ENCODE assay signal across 15 cellular contexts in the genomic region with DNA sequence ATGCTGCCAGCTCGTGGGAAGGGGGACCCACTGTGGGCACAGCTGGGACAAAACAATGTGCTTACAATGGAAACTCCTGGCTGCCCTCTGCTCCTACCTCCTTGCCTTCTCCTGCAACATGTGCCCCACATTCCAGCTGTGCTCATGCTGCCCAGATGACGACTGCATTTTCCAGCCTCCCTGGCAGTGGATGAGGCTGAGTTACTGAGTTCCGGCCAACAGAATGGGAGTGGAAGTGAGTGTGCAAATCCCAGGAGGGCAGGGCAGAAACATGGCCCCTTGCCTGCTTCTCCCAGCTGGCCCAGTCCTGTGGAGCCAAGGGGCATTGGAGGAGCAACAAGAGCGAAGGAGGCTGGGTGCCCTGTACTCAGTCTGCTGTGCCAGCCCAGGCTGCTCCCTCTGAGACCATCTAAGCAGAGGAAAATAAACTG. TPM values are rescaled to one million over a fixed set of nuclear protein-coding genes. Genes with fewer than 3 reads are reported as not detected.
DNase-seq lines count a peak whose midpoint lies in the region; ATAC-seq and TF ChIP-seq lines count a peak whose summit lies in the region.
"Had no signal": no experiment of that assay in that cellular context is flagged by ENCODE, and none has a peak within 500 bp of the region (broad histone marks: within the 10 kb centered on the region; RNA-seq: fewer than 3 reads in every experiment).

No MANE protein-coding gene starts in this region.

- no peak overlapping the region for H3K4ac ChIP-seq in neuronal stem cell (ENCODE audit: low read length)

- no peak for TF ChIP-seq CTCF in endothelial cell (IDR thresholded peaks at IDR 0.05; ENCODE audit: unreplicated experiment)

- H4K8ac ChIP-seq in neuronal stem cell (ENCODE audit: low read depth, low read length) = no peak overlapping the region

- no peak for ATAC-seq in GM18909 (IDR thresholded peaks at IDR 0.05; ENCODE audit: poor library complexity, unreplicated experiment)
- ATAC-seq: activated naive CD4-positive, alpha-beta T cell treated with anti-CD3 and anti-CD28 coated beads, Interleukin-2, amount 50 U/mL, for 72 hours; CD8-positive, alpha-beta T cell; foreskin keratinocyte; stimulated activated naive CD8-positive, alpha-beta T cell treated with anti-CD3 and anti-CD28 coated beads, Interleukin-15, amount 100 ng/mL, for 72 hours had no signal

- H3K27ac ChIP-seq in neuronal stem cell (replicated peaks; ENCODE audit: low read length) = no peak overlapping the region
- H3K27ac ChIP-seq: foreskin keratinocyte had no signal

- peaks cover 0 to 9% (median 0%) of the 10 kb centered on the region in 3 experiments for H3K27me3 ChIP-seq in neuronal stem cell (ENCODE audit: control insufficient read depth in 3 of 3, insufficient read depth in 3 of 3, low read depth in 1 of 3, low read length in 3 of 3)

- H2AFZ ChIP-seq in neuronal stem cell (ENCODE audit: low read length) = no peak overlapping the region

- no peaks in the 10 kb centered on the region for H3K4me1 Mint-ChIP-seq in activated CD4-positive, alpha-beta T cell treated with anti-CD3 and anti-CD28 coated beads, Interleukin-2, amount 10 ng/mL, durations not matched to agents 24 days and 14 days
- no peaks in the 10 kb centered on the region for H3K4me1 Mint-ChIP-seq in endothelial cell (ENCODE audit: unreplicated experiment)
- H3K4me1 Mint-ChIP-seq: stimulated activated naive CD8-positive, alpha-beta T cell treated with anti-CD3 and anti-CD28 coated beads, Interleukin-15, amount 100 ng/mL, for 72 hours had no signal

- no peaks in the 10 kb centered on the region for H3K27me3 Mint-ChIP-seq in activated CD4-positive, alpha-beta T cell treated with anti-CD3 and anti-CD28 coated beads, Interleukin-2, amount 10 ng/mL, durations not matched to agents 24 days and 14 days
- peaks cover 4% of the 10 kb centered on the region for H3K27me3 Mint-ChIP-seq in endothelial cell (ENCODE audit: unreplicated experiment)

- DNase-seq in activated CD4-positive, alpha-beta T cell treated with anti-CD3 and anti-CD28 coated beads, Interleukin-2, amount 10 ng/mL, durations not matched to agents 24 days and 14 days = peak; percentile 28
- DNase-seq in activated CD4-positive, alpha-beta T cell treated with anti-CD3 and anti-CD28 coated beads, Interleukin-2, amount 50 U/mL, for 4 hours = no peak
- DNase-seq in fibroblast of the conjunctiva (ENCODE audit: low read depth) (peak; percentile 47), neuronal stem cell (ENCODE audit: low spot score) (no peak), ureter (ENCODE audit: low spot score) (peak; percentile 37), endothelial cell (ENCODE audit: low spot score) (no peak), NCI-H446 treated with DMSO at 0.1 percent for 48 hours (lab: John Stamatoyannopoulos, UW) (no peak)
- DNase-seq: 8988T; NCI-H2029 treated with DMSO at 0.1 percent for 48 hours; stimulated activated naive CD8-positive, alpha-beta T cell treated with anti-CD3 and anti-CD28 coated beads, Interleukin-15, amount 100 ng/mL, for 72 hours had no signal

- H2BK120ac ChIP-seq in neuronal stem cell (ENCODE audit: low read depth, low read length) = no peak overlapping the region

- no peak overlapping the region for H2BK12ac ChIP-seq in neuronal stem cell (ENCODE audit: low read length)

- intact Hi-C loops in activated CD4-positive, alpha-beta T cell treated with anti-CD3 and anti-CD28 coated beads, Interleukin-2, amount 10 ng/mL, durations not matched to agents 24 days and 14 days (cut with micrococcal nuclease) = no loop called here

- no peak overlapping the region for H2BK5ac ChIP-seq in neuronal stem cell (ENCODE audit: low read length)

- peak overlapping the region; percentile 59 for H3K23ac ChIP-seq in neuronal stem cell (ENCODE audit: low read depth, low read length, poor library complexity)

- H3K36me3 ChIP-seq in neuronal stem cell (replicated peaks in 1 of 2; ENCODE audit: control insufficient read depth in 2 of 2, insufficient read depth in 2 of 2, low read length in 2 of 2) = no peaks in the 10 kb centered on the region

- H3K4me3 Mint-ChIP-seq in activated CD4-positive, alpha-beta T cell treated with anti-CD3 and anti-CD28 coated beads, Interleukin-2, amount 10 ng/mL, durations not matched to agents 24 days and 14 days = no peak overlapping the region
- H3K4me3 Mint-ChIP-seq in endothelial cell (ENCODE audit: unreplicated experiment) = no peak overlapping the region
- H3K4me3 Mint-ChIP-seq: CD8-positive, alpha-beta T cell; stimulated activated naive CD8-positive, alpha-beta T cell treated with anti-CD3 and anti-CD28 coated beads, Interleukin-15, amount 100 ng/mL, for 72 hours had no signal

- no peak overlapping the region for H2BK15ac ChIP-seq in neuronal stem cell (ENCODE audit: low read length)

- no peak overlapping the region for H3K9ac ChIP-seq in neuronal stem cell (ENCODE audit: low read depth, low read length, poor library complexity)

- H3K18ac ChIP-seq in neuronal stem cell (ENCODE audit: low read length) = peak overlapping the region; percentile 8

- no peaks in the 10 kb centered on the region for H3K9me3 ChIP-seq in neuronal stem cell (replicated peaks in 1 of 2; ENCODE audit: control insufficient read depth in 2 of 2, insufficient read depth in 1 of 2, low read depth in 1 of 2, low read length in 2 of 2)

- peak overlapping the region; percentile 84 for H3K14ac ChIP-seq in neuronal stem cell (ENCODE audit: low read length)

- no peaks in the 10 kb centered on the region for H3K9me3 Mint-ChIP-seq in activated CD4-positive, alpha-beta T cell treated with anti-CD3 and anti-CD28 coated beads, Interleukin-2, amount 10 ng/mL, durations not matched to agents 24 days and 14 days
- H3K9me3 Mint-ChIP-seq in endothelial cell (ENCODE audit: unreplicated experiment) = no peaks in the 10 kb centered on the region
- H3K9me3 Mint-ChIP-seq: activated naive CD4-positive, alpha-beta T cell treated with anti-CD3 and anti-CD28 coated beads, Interleukin-2, amount 50 U/mL, for 72 hours; CD8-positive, alpha-beta T cell; stimulated activated naive CD8-positive, alpha-beta T cell treated with anti-CD3 and anti-CD28 coated beads, Interleukin-15, amount 100 ng/mL, for 72 hours had no signal

- H4K91ac ChIP-seq in neuronal stem cell (ENCODE audit: low read depth, low read length, poor library complexity) = no peak overlapping the region

- H3K79me1 ChIP-seq in neuronal stem cell (ENCODE audit: low read depth, low read length) = peaks cover 2% of the 10 kb centered on the region

- peaks cover 0 to 5% of the 10 kb centered on the region in 2 donors for H3K4me1 ChIP-seq in neuronal stem cell (ENCODE audit: control insufficient read depth in 2 of 2, insufficient read depth in 1 of 2, low read depth in 1 of 2, low read length in 2 of 2)
- H3K4me1 ChIP-seq: foreskin keratinocyte had no signal

- H2AK5ac ChIP-seq in neuronal stem cell (ENCODE audit: low read depth, low read length) = peak overlapping the region; percentile 74

- WGBS in neuronal stem cell (ENCODE audit: extremely low coverage in 2 of 2, insufficient read length in 2 of 2, insufficient replicate concordance in 1 of 2), 2 donors = no CpG with 5 or more reads among the region's 4 CpGs

- no peak overlapping the region for H3K4me2 ChIP-seq in neuronal stem cell (ENCODE audit: insufficient read depth, low read length, poor library complexity, severe bottlenecking)

- no peaks in the 10 kb centered on the region for H3K36me3 Mint-ChIP-seq in activated CD4-positive, alpha-beta T cell treated with anti-CD3 and anti-CD28 coated beads, Interleukin-2, amount 10 ng/mL, durations not matched to agents 24 days and 14 days (ENCODE audit: low read depth)
- H3K36me3 Mint-ChIP-seq in endothelial cell (ENCODE audit: low read depth, unreplicated experiment) = no peaks in the 10 kb centered on the region
- H3K36me3 Mint-ChIP-seq: activated naive CD4-positive, alpha-beta T cell treated with anti-CD3 and anti-CD28 coated beads, Interleukin-2, amount 50 U/mL, for 72 hours; CD8-positive, alpha-beta T cell had no signal

- H3K4me3 ChIP-seq in neuronal stem cell (ENCODE audit: low read length in 2 of 2) = no peak overlapping the region

- H3K27ac Mint-ChIP-seq in activated CD4-positive, alpha-beta T cell treated with anti-CD3 and anti-CD28 coated beads, Interleukin-2, amount 10 ng/mL, durations not matched to agents 24 days and 14 days = no peak overlapping the region
- H3K27ac Mint-ChIP-seq in endothelial cell (ENCODE audit: unreplicated experiment) = no peak overlapping the region
- H3K27ac Mint-ChIP-seq: activated naive CD4-positive, alpha-beta T cell treated with anti-CD3 and anti-CD28 coated beads, Interleukin-2, amount 50 U/mL, for 72 hours; CD8-positive, alpha-beta T cell had no signal

RNA-seq across cellular contexts. Expression of gene KLF15, which starts 17.1 kb away (rescaled TPM):
- 0.19 and 0.28 TPM in 2 replicates for total RNA-seq in activated CD4-positive, alpha-beta T cell treated with anti-CD3 and anti-CD28 coated beads, Interleukin-2, amount 10 ng/mL, durations not matched to agents 24 days and 14 days
- 6.0 TPM for polyA plus RNA-seq in neuronal stem cell (2013, experiment 1 of 2)
- 5.6 TPM for polyA plus RNA-seq in neuronal stem cell (2013, experiment 2 of 2)
- 18.9 TPM for total RNA-seq in ureter
- total RNA-seq in endothelial cell (ENCODE audit: unreplicated experiment) = 0.67 TPM
- polyA plus RNA-seq: foreskin keratinocyte had no signal

RNA-seq across cellular contexts. Expression of gene CFAP100, which starts 54.6 kb away (rescaled TPM):
- total RNA-seq in activated CD4-positive, alpha-beta T cell treated with anti-CD3 and anti-CD28 coated beads, Interleukin-2, amount 10 ng/mL, durations not matched to agents 24 days and 14 days = not detected in 2 replicates
- 3.9 TPM for polyA plus RNA-seq in neuronal stem cell (2013, experiment 1 of 2)
- polyA plus RNA-seq in neuronal stem cell (2013, experiment 2 of 2) = 2.8 TPM
- total RNA-seq in ureter = not detected
- total RNA-seq in endothelial cell (ENCODE audit: unreplicated experiment) = not detected
- total RNA-seq: activated naive CD4-positive, alpha-beta T cell treated with anti-CD3 and anti-CD28 coated beads, Interleukin-2, amount 50 U/mL, for 72 hours; CD8-positive, alpha-beta T cell; foreskin keratinocyte; H4 had no signal
- polyA plus RNA-seq: foreskin keratinocyte had no signal

Comparison
In these comparisons a context has a peak if more than half of its experiments do, and no peak if none do; other contexts are left out.
1. DNase-seq: peak in activated CD4-positive, alpha-beta T cell treated with anti-CD3 and anti-CD28 coated beads, Interleukin-2, amount 10 ng/mL, durations not matched to agents 24 days and 14 days (single experiment), fibroblast of the conjunctiva (single experiment) and ureter (single experiment); none in activated CD4-positive, alpha-beta T cell treated with anti-CD3 and anti-CD28 coated beads, Interleukin-2, amount 50 U/mL, for 4 hours (0 of 2), neuronal stem cell (single experiment), endothelial cell (single experiment) and NCI-H446 treated with DMSO at 0.1 percent for 48 hours (single experiment).
2. RNA of gene KLF15, which starts 17.1 kb away (total RNA-seq): 18.9 TPM in ureter (single experiment); 0.67 TPM in endothelial cell (single experiment) and 0.19 to 0.28 TPM in activated CD4-positive, alpha-beta T cell treated with anti-CD3 and anti-CD28 coated beads, Interleukin-2, amount 10 ng/mL, durations not matched to agents 24 days and 14 days; every median in the first group is over 10 times any median in the second.